24 cellular contexts compared by ENCODE assay signal in the genomic region with DNA sequence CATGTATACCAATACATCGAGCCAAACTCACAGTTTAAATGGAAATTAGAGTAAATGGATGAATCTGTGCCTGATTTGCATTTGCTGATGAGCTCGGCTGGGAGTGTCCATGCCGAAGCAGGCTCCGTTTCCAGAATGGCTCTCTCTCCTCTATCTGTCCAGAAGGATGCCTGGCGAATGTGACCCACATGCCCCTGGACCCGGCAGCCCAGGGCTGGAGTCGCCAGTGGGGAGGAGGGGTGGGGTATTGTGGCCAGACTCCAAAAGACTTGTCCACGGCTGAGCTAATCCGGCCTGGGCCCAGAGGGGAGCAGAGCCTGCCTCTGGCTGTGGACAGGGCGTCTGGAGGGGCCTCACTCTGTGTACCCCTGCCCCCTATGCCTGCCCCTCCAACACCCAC.
A peak's percentile ranks its signal among the peaks of the same experiment; 100 is the strongest.
DNase-seq lines count a peak whose midpoint lies in the region; ATAC-seq and TF ChIP-seq lines count a peak whose summit lies in the region.
"Had no signal": no experiment of that assay in that cellular context is flagged by ENCODE, and none has a peak within 500 bp of the region (broad histone marks: within the 10 kb centered on the region; RNA-seq: fewer than 3 reads in every experiment).

No MANE protein-coding gene starts in this region.

- H3K9me3 ChIP-seq in neural cell (ENCODE audit: low read length): no peaks in the 10 kb centered on the region
- H3K9me3 ChIP-seq: A549; BE2C; BLaER1 treated with 17β-estradiol and CSF1 and Interleukin-3, amounts not matched to agents 10 nM and 100 nM had no signal

- H3K36me3 ChIP-seq in neural cell (ENCODE audit: insufficient read depth, low read length): no peaks in the 10 kb centered on the region
- H3K36me3 ChIP-seq: BE2C; BLaER1 treated with 17β-estradiol and CSF1 and Interleukin-3, amounts not matched to agents 10 nM and 100 nM had no signal

- peaks cover 3% of the 10 kb centered on the region for H3K27me3 Mint-ChIP-seq in brain
- peaks cover 5% of the 10 kb centered on the region for H3K27me3 Mint-ChIP-seq in activated T-helper 1 cell treated with anti-CD3 and anti-CD28 coated beads, Interleukin-12 subunit alpha, Interleukin-12 subunit beta, Interleukin-2, Interleukin-4 antibody, amounts not matched to agents 30 ng/mL and 10 ng/mL and 1 ng/mL, durations not matched to agents 14 hours and 24 hours and 36 hours (ENCODE audit: insufficient read depth)
- peaks cover 3% of the 10 kb centered on the region for H3K27me3 Mint-ChIP-seq in activated CD8-positive, alpha-beta T cell treated with anti-CD3 and anti-CD28 coated beads, Interleukin-2, amount 10 ng/mL, durations not matched to agents 7 days and 5 days (ENCODE audit: low read depth)

- peak overlapping the region; percentile 54 for H3K4me3 ChIP-seq in neural cell (ENCODE audit: low read length)
- H3K4me3 ChIP-seq: A549; BLaER1 treated with 17β-estradiol and CSF1 and Interleukin-3, amounts not matched to agents 10 nM and 100 nM; GM12878; GM23338 had no signal

- H3K4me3 Mint-ChIP-seq in brain: peak overlapping the region in 1 of 5 experiments; percentile 30
- no peak overlapping the region for H3K4me3 Mint-ChIP-seq in activated T-helper 1 cell treated with anti-CD3 and anti-CD28 coated beads, Interleukin-12 subunit alpha, Interleukin-12 subunit beta, Interleukin-2, Interleukin-4 antibody, amounts not matched to agents 30 ng/mL and 10 ng/mL and 1 ng/mL, durations not matched to agents 14 hours and 24 hours and 36 hours
- H3K4me3 Mint-ChIP-seq in activated CD8-positive, alpha-beta T cell treated with anti-CD3 and anti-CD28 coated beads, Interleukin-2, amount 10 ng/mL, durations not matched to agents 7 days and 5 days: no peak overlapping the region
- H3K4me3 Mint-ChIP-seq: CD14-positive monocyte; CD4-positive, alpha-beta T cell; CD8-positive, alpha-beta memory T cell; GM23338; H9 had no signal

- in situ Hi-C loops in GM13977 (cut with MboI; ENCODE audit: low pct_unique_long_range_greater_than_20kb, low sequenced_read_pairs, unreplicated experiment): no loop called here

- H3K9ac ChIP-seq in neural cell (ENCODE audit: low read length): no peak overlapping the region
- H3K9ac ChIP-seq: BLaER1 treated with 17β-estradiol and CSF1 and Interleukin-3, amounts not matched to agents 10 nM and 100 nM had no signal

- CTCF ChIA-PET in activated CD8-positive, alpha-beta T cell treated with anti-CD3 and anti-CD28 coated beads, Interleukin-2, amount 10 ng/mL, durations not matched to agents 7 days and 5 days (lab: Charles Lee): no interaction called here

- no peaks in the 10 kb centered on the region for H3K9me2 ChIP-seq in neural cell (ENCODE audit: insufficient read depth, low read length)

- H3F3A ChIP-seq in neural cell (ENCODE audit: insufficient read depth, low read length, poor library complexity, severe bottlenecking): no peaks in the 10 kb centered on the region

- DNase-seq in Right ventricle myocardium inferior (ENCODE audit: missing footprints) (peak; percentile 55), left ventricle myocardium superior (no peak), GM13977 (ENCODE audit: low spot score) (no peak)
- DNase-seq in activated T-helper 1 cell treated with anti-CD3 and anti-CD28 coated beads, Interleukin-12 subunit alpha, Interleukin-12 subunit beta, Interleukin-2, Interleukin-4 antibody, amounts not matched to agents 30 ng/mL and 10 ng/mL and 1 ng/mL, durations not matched to agents 14 hours and 24 hours and 36 hours (ENCODE audit: low spot score): no peak
- no peak for DNase-seq in activated CD8-positive, alpha-beta T cell treated with anti-CD3 and anti-CD28 coated beads, Interleukin-2, amount 10 ng/mL, durations not matched to agents 7 days and 5 days
- DNase-seq: 8988T; ACHN; AML-193; BE2C; CD4-positive, alpha-beta T cell; CD8-positive, alpha-beta memory T cell; DMS 273 treated with DMSO at 0.1 percent for 48 hours; DMS79; EL; GDM1; H9 had no signal

- no peaks in the 10 kb centered on the region for H3K9me3 Mint-ChIP-seq in brain
- H3K9me3 Mint-ChIP-seq in activated T-helper 1 cell treated with anti-CD3 and anti-CD28 coated beads, Interleukin-12 subunit alpha, Interleukin-12 subunit beta, Interleukin-2, Interleukin-4 antibody, amounts not matched to agents 30 ng/mL and 10 ng/mL and 1 ng/mL, durations not matched to agents 14 hours and 24 hours and 36 hours: no peaks in the 10 kb centered on the region
- no peaks in the 10 kb centered on the region for H3K9me3 Mint-ChIP-seq in activated CD8-positive, alpha-beta T cell treated with anti-CD3 and anti-CD28 coated beads, Interleukin-2, amount 10 ng/mL, durations not matched to agents 7 days and 5 days (ENCODE audit: insufficient read depth)
- H3K9me3 Mint-ChIP-seq: CD4-positive, alpha-beta T cell; CD8-positive, alpha-beta memory T cell; GM23338; H9 had no signal

- ATAC-seq in Right ventricle myocardium inferior (no peak), left ventricle myocardium superior (no peak)
- no peak for ATAC-seq in activated CD8-positive, alpha-beta T cell treated with anti-CD3 and anti-CD28 coated beads, Interleukin-2, amount 10 ng/mL, durations not matched to agents 7 days and 5 days
- ATAC-seq: A549, GM12878, GM23338, HCT116 had no signal

- no peak overlapping the region for H3K4me2 ChIP-seq in neural cell (ENCODE audit: low read length)
- H3K4me2 ChIP-seq: A549, GM23338 had no signal

- H3K27me3 ChIP-seq in neural cell (ENCODE audit: insufficient read depth, low read depth, low read length): no peaks in the 10 kb centered on the region

- H3K27ac Mint-ChIP-seq in brain: peak overlapping the region in 3 of 5 experiments; percentile 64 to 84 (median 73)
- no peak overlapping the region for H3K27ac Mint-ChIP-seq in activated T-helper 1 cell treated with anti-CD3 and anti-CD28 coated beads, Interleukin-12 subunit alpha, Interleukin-12 subunit beta, Interleukin-2, Interleukin-4 antibody, amounts not matched to agents 30 ng/mL and 10 ng/mL and 1 ng/mL, durations not matched to agents 14 hours and 24 hours and 36 hours
- no peak overlapping the region for H3K27ac Mint-ChIP-seq in activated CD8-positive, alpha-beta T cell treated with anti-CD3 and anti-CD28 coated beads, Interleukin-2, amount 10 ng/mL, durations not matched to agents 7 days and 5 days
- H3K27ac Mint-ChIP-seq: CD14-positive monocyte; CD4-positive, alpha-beta T cell; CD8-positive, alpha-beta memory T cell; GM23338; H9 had no signal

- H4K20me1 ChIP-seq in neural cell (ENCODE audit: insufficient read depth): no peaks in the 10 kb centered on the region

- TF ChIP-seq EP300 in neural cell (conservative IDR thresholded peaks at IDR 0.05; ENCODE audit: poor library complexity, severe bottlenecking): no peak

- no peak overlapping the region for H2AFZ ChIP-seq in neural cell (ENCODE audit: low read depth, low read length)
- H2AFZ ChIP-seq: GM23338 had no signal

- no peak for TF ChIP-seq RAD21 in neural cell (conservative IDR thresholded peaks at IDR 0.05)

- TF ChIP-seq CTCF in brain (conservative IDR thresholded peaks at IDR 0.05) (no peak), neural cell (IDR thresholded peaks at IDR 0.05; ENCODE audit: poor library complexity, severe bottlenecking) (no peak), GM13977 (IDR thresholded peaks at IDR 0.05; ENCODE audit: extremely low read depth, insufficient read depth, missing control alignments) (no peak)

- H3K4me1 Mint-ChIP-seq in brain: peaks cover 83% of the 10 kb centered on the region
- H3K4me1 Mint-ChIP-seq in activated T-helper 1 cell treated with anti-CD3 and anti-CD28 coated beads, Interleukin-12 subunit alpha, Interleukin-12 subunit beta, Interleukin-2, Interleukin-4 antibody, amounts not matched to agents 30 ng/mL and 10 ng/mL and 1 ng/mL, durations not matched to agents 14 hours and 24 hours and 36 hours (ENCODE audit: low read depth): no peaks in the 10 kb centered on the region
- H3K4me1 Mint-ChIP-seq in activated CD8-positive, alpha-beta T cell treated with anti-CD3 and anti-CD28 coated beads, Interleukin-2, amount 10 ng/mL, durations not matched to agents 7 days and 5 days (ENCODE audit: low read depth): peaks cover 4% of the 10 kb centered on the region
- H3K4me1 Mint-ChIP-seq: CD14-positive monocyte; CD8-positive, alpha-beta memory T cell had no signal

- intact Hi-C loops in Right ventricle myocardium inferior (cut with DNase I) (no loop called here), left ventricle myocardium superior (cut with micrococcal nuclease) (no loop called here)
- intact Hi-C loops in activated T-helper 1 cell treated with anti-CD3 and anti-CD28 coated beads, Interleukin-12 subunit alpha, Interleukin-12 subunit beta, Interleukin-2, Interleukin-4 antibody, amounts not matched to agents 30 ng/mL and 10 ng/mL and 1 ng/mL, durations not matched to agents 14 hours and 24 hours and 36 hours (cut with micrococcal nuclease): no loop called here

- H3K27ac ChIP-seq in neural cell (ENCODE audit: low read length): peak overlapping the region; percentile 90
- H3K27ac ChIP-seq: A549; BLaER1 treated with 17β-estradiol and CSF1 and Interleukin-3, amounts not matched to agents 10 nM and 100 nM had no signal

- peaks cover 18% of the 10 kb centered on the region for H3K79me2 ChIP-seq in neural cell (replicated peaks; ENCODE audit: insufficient read depth, low read length)

- no peaks in the 10 kb centered on the region for H3K36me3 Mint-ChIP-seq in brain
- no peaks in the 10 kb centered on the region for H3K36me3 Mint-ChIP-seq in activated T-helper 1 cell treated with anti-CD3 and anti-CD28 coated beads, Interleukin-12 subunit alpha, Interleukin-12 subunit beta, Interleukin-2, Interleukin-4 antibody, amounts not matched to agents 30 ng/mL and 10 ng/mL and 1 ng/mL, durations not matched to agents 14 hours and 24 hours and 36 hours (ENCODE audit: low read depth)
- H3K36me3 Mint-ChIP-seq in activated CD8-positive, alpha-beta T cell treated with anti-CD3 and anti-CD28 coated beads, Interleukin-2, amount 10 ng/mL, durations not matched to agents 7 days and 5 days (ENCODE audit: low read depth): no peaks in the 10 kb centered on the region
- H3K36me3 Mint-ChIP-seq: CD14-positive monocyte; CD8-positive, alpha-beta memory T cell had no signal

- POLR2A ChIA-PET in activated CD8-positive, alpha-beta T cell treated with anti-CD3 and anti-CD28 coated beads, Interleukin-2, amount 10 ng/mL, durations not matched to agents 7 days and 5 days (lab: Charles Lee): interaction anchor here (0.5 kb wide), 1 partner anchor 683 kb away, joined by 4 read pairs; no protein-coding TSS in a partner anchor

TF ChIP-seq in neural cell, 6 proteins besides CTCF, POLR2A, EP300 and RAD21 (continues in another document):
- TF ChIP-seq TAF1 (IDR thresholded peaks at IDR 0.05; ENCODE audit: low read depth): no peak
- TF ChIP-seq SMC3 (conservative IDR thresholded peaks at IDR 0.05; ENCODE audit: poor library complexity): no peak
- TF ChIP-seq MXI1 (conservative IDR thresholded peaks at IDR 0.05; ENCODE audit: poor library complexity, severe bottlenecking): no peak
- no peak for TF ChIP-seq POLR2AphosphoS5 (IDR thresholded peaks at IDR 0.05)

Comparison
In these comparisons a context has a peak if more than half of its experiments do, and no peak if none do; other contexts are left out.
1. H3K27ac Mint-ChIP-seq: peak in brain (3 of 5); none in activated T-helper 1 cell treated with anti-CD3 and anti-CD28 coated beads, Interleukin-12 subunit alpha, Interleukin-12 subunit beta, Interleukin-2, Interleukin-4 antibody, amounts not matched to agents 30 ng/mL and 10 ng/mL and 1 ng/mL, durations not matched to agents 14 hours and 24 hours and 36 hours (single experiment) and activated CD8-positive, alpha-beta T cell treated with anti-CD3 and anti-CD28 coated beads, Interleukin-2, amount 10 ng/mL, durations not matched to agents 7 days and 5 days (single experiment).